ENCODE assay signal across 30 cellular contexts in the genomic region with DNA sequence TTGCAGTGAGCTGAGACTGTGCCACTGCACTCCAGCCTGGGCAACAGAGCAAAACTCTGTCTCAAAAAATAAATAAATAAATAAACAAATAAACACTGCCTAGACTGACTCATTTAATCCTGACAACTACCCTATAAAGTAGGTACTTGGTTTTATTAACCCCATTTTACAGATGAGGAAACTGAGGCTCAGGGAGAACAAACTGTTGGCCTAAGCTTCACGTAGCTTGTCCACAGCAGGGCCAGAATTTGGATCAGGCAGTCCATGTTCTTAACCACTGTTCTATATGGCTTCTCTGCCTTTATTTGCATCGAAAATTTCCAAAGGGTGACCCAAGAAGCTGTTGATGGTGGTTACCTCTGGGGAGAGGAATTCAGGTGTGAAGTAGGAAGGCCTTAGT. TPM values are rescaled to one million over a fixed set of nuclear protein-coding genes. Genes with fewer than 3 reads are reported as not detected.
"Had no signal": no experiment of that assay in that cellular context is flagged by ENCODE, and none has a peak within 500 bp of the region (broad histone marks: within the 10 kb centered on the region; RNA-seq: fewer than 3 reads in every experiment).

No MANE protein-coding gene starts in this region.

- DNase-seq: colonic mucosa; cortex of kidney; dermis blood vessel endothelial cell; dorsolateral prefrontal cortex; effector CD4-positive, alpha-beta T cell; effector CD8-positive, alpha-beta T cell; effector memory CD4-positive, alpha-beta T cell; effector memory CD8-positive, alpha-beta T cell; endodermal cell; erythroblast; esophagus squamous epithelium; foreskin fibroblast; foreskin keratinocyte; gastrocnemius medialis; glutamatergic neuron; head of caudate nucleus; heart left ventricle; heart right ventricle had no signal

- H3K9me3 ChIP-seq: colonic mucosa, esophagus muscularis mucosa, esophagus squamous epithelium, gastrocnemius medialis, gastroesophageal sphincter, heart left ventricle, heart right ventricle had no signal

- H3K4me3 ChIP-seq: colonic mucosa, coronary artery, dorsolateral prefrontal cortex, esophagus muscularis mucosa, esophagus squamous epithelium, gastrocnemius medialis, gastroesophageal sphincter, heart left ventricle, heart right ventricle had no signal

- H3K36me3 ChIP-seq: colonic mucosa, esophagus muscularis mucosa, esophagus squamous epithelium, gastrocnemius medialis, gastroesophageal sphincter, heart left ventricle, heart right ventricle had no signal

- H3K27ac ChIP-seq: colonic mucosa, coronary artery, epithelial cell of prostate, esophagus muscularis mucosa, esophagus squamous epithelium, foreskin keratinocyte, gastrocnemius medialis, gastroesophageal sphincter, heart left ventricle, heart right ventricle had no signal

- H3K4me1 ChIP-seq: foreskin keratinocyte had no signal

- ATAC-seq: effector memory CD8-positive, alpha-beta T cell; esophagus mucosa; foreskin keratinocyte; gastrocnemius medialis; gastroesophageal sphincter; heart left ventricle; heart right ventricle had no signal

- FAIRE-seq: colon, endometrium, endothelial cell of umbilical vein, frontal cortex had no signal

- H3K27me3 ChIP-seq: colonic mucosa, dorsolateral prefrontal cortex, esophagus muscularis mucosa, foreskin keratinocyte, gastrocnemius medialis, gastroesophageal sphincter had no signal

RNA-seq across cellular contexts. Expression of a gene that starts 53.6 kb away (rescaled TPM):
- total RNA-seq: dermis microvascular lymphatic vessel endothelial cell, fibroblast of lung, fibroblast of villous mesenchyme, foreskin keratinocyte had no signal
- polyA plus RNA-seq: foreskin keratinocyte had no signal
